In genomic region chr2:96062483-96062882, GRCh38 we compare ENCODE assay signal across 5 cellular contexts. TPM values are rescaled to one million over a fixed set of nuclear protein-coding genes. Genes with fewer than 3 reads are reported as not detected.
"Had no signal": no experiment of that assay in that cellular context is flagged by ENCODE, and none has a peak within 500 bp of the region (broad histone marks: within the 10 kb centered on the region; RNA-seq: fewer than 3 reads in every experiment).

No MANE protein-coding gene starts in this region.

RNA-seq across cellular contexts. Expression of gene GPAT2, which starts 27.8 kb away (rescaled TPM):
- polyA plus RNA-seq: mammary epithelial cell had no signal

RNA-seq across cellular contexts. Expression of gene ADRA2B, which starts 53.9 kb away (rescaled TPM):
- total RNA-seq: esophagus mucosa, glomerular endothelial cell had no signal
- polyA plus RNA-seq: keratinocyte; naive thymus-derived CD4-positive, alpha-beta T cell had no signal
